In the genomic region with DNA sequence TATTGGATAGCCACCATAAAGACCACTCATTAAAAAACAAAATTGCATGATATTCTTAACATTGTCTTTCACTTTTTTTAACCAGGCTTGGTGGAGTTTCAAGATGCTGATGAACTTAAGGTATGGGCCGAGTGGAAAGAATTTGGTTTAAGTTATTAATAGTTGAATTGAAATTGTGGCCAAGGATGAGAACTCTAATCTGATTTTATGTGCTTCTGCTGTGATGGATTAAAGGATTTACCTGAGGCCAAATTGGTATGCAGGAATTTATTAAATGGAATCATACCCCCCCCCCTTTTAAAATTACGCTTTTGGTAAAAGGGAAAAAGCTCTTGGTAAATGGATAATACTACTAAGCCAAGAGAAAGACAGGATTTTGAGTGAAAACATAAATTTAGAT, we compare ENCODE assay signal across 8 cellular contexts. TPM values are rescaled to one million over a fixed set of nuclear protein-coding genes. Genes with fewer than 3 reads are reported as not detected.
A peak's percentile ranks its signal among the peaks of the same experiment; 100 is the strongest.
DNase-seq lines count a peak whose midpoint lies in the region; ATAC-seq, FAIRE-seq and TF ChIP-seq lines count a peak whose summit lies in the region.

No MANE protein-coding gene starts in this region.

- peaks cover 56% of the 10 kb centered on the region for H3K4me1 Mint-ChIP-seq in activated T-cell treated with anti-CD3 and anti-CD28 coated beads, Interleukin-2, amount 50 U/mL, for 24 hours (ENCODE audit: low read depth)
- peaks cover 32 to 43% of the 10 kb centered on the region in 2 donors for H3K4me1 Mint-ChIP-seq in stimulated activated naive B cell treated with anti-CD40 and anti-IgM and Interleukin-4, amounts not matched to agents 10 μg/mL and 1 μg/mL and 100 μg/mL, for 72 hours

- H3K27ac Mint-ChIP-seq in activated T-cell treated with anti-CD3 and anti-CD28 coated beads, Interleukin-2, amount 50 U/mL, for 24 hours: peak overlapping the region; percentile 89
- peak overlapping the region; percentile 20 for H3K27ac Mint-ChIP-seq in stimulated activated naive B cell treated with anti-CD40 and anti-IgM and Interleukin-4, amounts not matched to agents 10 μg/mL and 1 μg/mL and 100 μg/mL, for 72 hours

- peaks cover 0 to 17% of the 10 kb centered on the region in 2 experiments; a peak in 3 of 5 replicates for H3K27me3 ChIP-seq in HepG2 (ENCODE audit: control insufficient read depth in 1 of 2, insufficient read depth in 2 of 2, low read length in 2 of 2)

- no peak overlapping the region for H3K9ac ChIP-seq in HepG2 (ENCODE audit: insufficient read depth, low read depth, low read length)

- H3K4me3 ChIP-seq in OCI-LY7 (ENCODE audit: low read depth, low read length, poor library complexity, severe bottlenecking): peak overlapping the region; percentile 81
- H3K4me3 ChIP-seq in coronary artery: peak overlapping the region; percentile 80
- no peak overlapping the region; a peak in 1 of 6 replicates for H3K4me3 ChIP-seq in HepG2 (replicated peaks in 1 of 3; ENCODE audit: insufficient read depth in 1 of 3, low read depth in 2 of 3, low read length in 3 of 3)

- peaks cover 42% of the 10 kb centered on the region for H3K4me1 ChIP-seq in OCI-LY7 (ENCODE audit: insufficient read depth, low read length, poor library complexity, severe bottlenecking)
- peaks cover 42% of the 10 kb centered on the region for H3K4me1 ChIP-seq in HepG2 (ENCODE audit: insufficient read depth, low read length)

- H4K20me1 ChIP-seq in OCI-LY7 (ENCODE audit: insufficient read depth, low read length) (no peaks in the 10 kb centered on the region), HepG2 (ENCODE audit: insufficient read depth, low read length) (no peaks in the 10 kb centered on the region)

- WGBS in HepG2 (ENCODE audit: low lambda C conversion rate): 99% methylated on average over 2 of the region's 2 CpGs

- TF ChIP-seq POLR2A in HepG2 (IDR thresholded peaks at IDR 0.05; ENCODE audit: insufficient read depth in 1 of 2, low read depth in 2 of 2, low read length in 2 of 2): no peak

- H3K79me2 ChIP-seq in OCI-LY7 (ENCODE audit: insufficient read depth, low read depth, low read length) (peaks cover 29% of the 10 kb centered on the region), HepG2 (ENCODE audit: insufficient read depth, low read length) (peaks cover 5% of the 10 kb centered on the region)

- BruUV-seq in OCI-LY7 (replicated peaks; lab: Mats Ljungman, UMichigan) (no TSS peak), HepG2 (replicated peaks; lab: Mats Ljungman, UMichigan) (no TSS peak)

- no peaks in the 10 kb centered on the region for H3K9me2 ChIP-seq in OCI-LY7 (ENCODE audit: insufficient read depth, low read length)

- no peaks in the 10 kb centered on the region for H3K27me3 Mint-ChIP-seq in activated T-cell treated with anti-CD3 and anti-CD28 coated beads, Interleukin-2, amount 50 U/mL, for 24 hours
- no peaks in the 10 kb centered on the region for H3K27me3 Mint-ChIP-seq in stimulated activated naive B cell treated with anti-CD40 and anti-IgM and Interleukin-4, amounts not matched to agents 10 μg/mL and 1 μg/mL and 100 μg/mL, for 72 hours

- intact Hi-C loops in OCI-LY7 (cut with micrococcal nuclease; ENCODE audit: unreplicated experiment) (no loop called here), HepG2 (cut with micrococcal nuclease; ENCODE audit: unreplicated experiment) (loop anchor here (5.0 kb wide), 1 partner anchor 129 kb away; the partner anchor contains the start of gene IL6)

- no peak for TF ChIP-seq EP300 in HepG2 (IDR thresholded peaks at IDR 0.05; ENCODE audit: low read depth in 2 of 2, low read length in 2 of 2)
- no peak for TF ChIP-seq EP300 in HepG2 (CRISPR knock-in tag; IDR thresholded peaks at IDR 0.05; ENCODE audit: borderline replicate concordance)

- H3K36me3 Mint-ChIP-seq in activated T-cell treated with anti-CD3 and anti-CD28 coated beads, Interleukin-2, amount 50 U/mL, for 24 hours (ENCODE audit: low read depth): peaks cover 72% of the 10 kb centered on the region
- H3K36me3 Mint-ChIP-seq in stimulated activated naive B cell treated with anti-CD40 and anti-IgM and Interleukin-4, amounts not matched to agents 10 μg/mL and 1 μg/mL and 100 μg/mL, for 72 hours: peaks cover 36 to 42% of the 10 kb centered on the region in 2 donors

- ATAC-seq in stimulated activated naive B cell treated with anti-CD40 and anti-IgM and Interleukin-4, amounts not matched to agents 10 μg/mL and 1 μg/mL and 100 μg/mL, for 72 hours (replicated peaks): no peak
- no peak for ATAC-seq in GM21381 (IDR thresholded peaks at IDR 0.05; ENCODE audit: unreplicated experiment)
- no peak for ATAC-seq in HepG2

- no peak for TF ChIP-seq RAD21 in HepG2 (CRISPR knock-in tag; IDR thresholded peaks at IDR 0.05)

- no peaks in the 10 kb centered on the region for H3K9me3 Mint-ChIP-seq in activated T-cell treated with anti-CD3 and anti-CD28 coated beads, Interleukin-2, amount 50 U/mL, for 24 hours
- H3K9me3 Mint-ChIP-seq in stimulated activated naive B cell treated with anti-CD40 and anti-IgM and Interleukin-4, amounts not matched to agents 10 μg/mL and 1 μg/mL and 100 μg/mL, for 72 hours: no peaks in the 10 kb centered on the region

- peak overlapping the region; percentile 90 for H3K4me2 ChIP-seq in OCI-LY7 (ENCODE audit: low read length)
- H3K4me2 ChIP-seq in HepG2 (ENCODE audit: low read depth, low read length): no peak overlapping the region

- peak overlapping the region; percentile 96 for H3K4me3 Mint-ChIP-seq in activated T-cell treated with anti-CD3 and anti-CD28 coated beads, Interleukin-2, amount 50 U/mL, for 24 hours
- peak overlapping the region; percentile 78 to 81 for H3K4me3 Mint-ChIP-seq in stimulated activated naive B cell treated with anti-CD40 and anti-IgM and Interleukin-4, amounts not matched to agents 10 μg/mL and 1 μg/mL and 100 μg/mL, for 72 hours

- H3K27ac ChIP-seq in OCI-LY7 (ENCODE audit: low read depth, low read length, poor library complexity, severe bottlenecking) (peak overlapping the region; percentile 14), coronary artery (peak overlapping the region; percentile 96 to 97), HepG2 (ENCODE audit: extremely low read length, insufficient read depth, low read length) (no peak overlapping the region)

- in situ Hi-C loops in HepG2 (cut with HindIII; ENCODE audit: extremely low pct_ligation_motif_present, low pct_unique_long_range_greater_than_20kb): loop anchor here (10.0 kb wide), 1 partner anchor 198 kb away; no protein-coding TSS in a partner anchor

- no peak for DNase-seq in activated T-cell treated with anti-CD3 and anti-CD28 coated beads, Interleukin-2, amount 50 U/mL, for 24 hours
- no peak for DNase-seq in activated T-cell treated with anti-CD3 and anti-CD28 coated beads, Interleukin-2, amount 50 U/mL, for 1 hour
- DNase-seq in OCI-LY7 (ENCODE audit: low spot score) (no peak), coronary artery (ENCODE audit: low spot score) (no peak), NAMALWA (ENCODE audit: low spot score) (no peak), HepG2 (ENCODE audit: low spot score) (no peak)
- DNase-seq in stimulated activated naive B cell treated with anti-CD40 and anti-IgM and Interleukin-4, amounts not matched to agents 10 μg/mL and 1 μg/mL and 100 μg/mL, for 72 hours: no peak

- H3K36me3 ChIP-seq in OCI-LY7 (ENCODE audit: insufficient read depth, low read length) (peaks cover 63% of the 10 kb centered on the region), HepG2 (replicated peaks in 1 of 2; ENCODE audit: control insufficient read depth in 1 of 2, insufficient read depth in 2 of 2, low read length in 2 of 2) (peaks cover 0 to 4% of the 10 kb centered on the region in 2 experiments; a peak in 2 of 5 replicates)

- H3K9me3 ChIP-seq in OCI-LY7 (ENCODE audit: low read length): no peaks in the 10 kb centered on the region
- H3K9me3 ChIP-seq in HepG2 (ENCODE audit: low read length): no peaks in the 10 kb centered on the region

- TF ChIP-seq CTCF in OCI-LY7 (conservative IDR thresholded peaks at IDR 0.05; ENCODE audit: low read length) (no peak), coronary artery (IDR thresholded peaks at IDR 0.05) (no peak), HepG2 (CRISPR knock-in tag; IDR thresholded peaks at IDR 0.05) (no peak)

- no peak for FAIRE-seq in HepG2 (lab: Jason Lieb, UNC)

- H2AFZ ChIP-seq in OCI-LY7 (ENCODE audit: low read length) (no peak overlapping the region), HepG2 (ENCODE audit: low read length) (no peak overlapping the region)

- CTCF ChIA-PET in OCI-LY7 (lab: Charles Lee; ENCODE audit: unreplicated experiment): no interaction called here
- CTCF ChIA-PET in HepG2 (lab: Yijun Ruan, JAX; ENCODE audit: low intra/inter-chr PET ratio, low total read pairs): interaction anchor here (0.6 kb wide), 1 partner anchor 86 kb away, joined by 3 read pairs; no protein-coding TSS in a partner anchor

- POLR2A ChIA-PET in OCI-LY7 (lab: Charles Lee) (interaction anchor here (0.5 to 1.9 kb wide), 8 partner anchors 8 to 442 kb away, joined by 3 to 6 read pairs (median 4); no protein-coding TSS in a partner anchor), HepG2 (lab: Yijun Ruan, JAX) (interaction anchor here (1.3 kb wide), 1 partner anchor 70 kb away, joined by 7 read pairs; no protein-coding TSS in a partner anchor)

TF ChIP-seq in HepG2, 621 proteins besides CTCF, POLR2A, EP300 and RAD21 (continues in another document):
- no peak for TF ChIP-seq MEIS2 (CRISPR knock-in tag; IDR thresholded peaks at IDR 0.05)

RNA-seq across cellular contexts. Expression of gene TOMM7, which starts 33.8 kb away (rescaled TPM):
- 184 and 195 TPM in 2 replicates for total RNA-seq in OCI-LY7 (2014; rRNA removed; shearing (Covaris generic))
- 189 and 202 TPM in 2 replicates for total RNA-seq in OCI-LY7 (2022)
- total RNA-seq in HepG2 (2016; rRNA removed; fragmentation: Illumina TruSeq; extraction: Trizol): 251 and 352 TPM in 2 replicates
- total RNA-seq in HepG2 (2016; cell fraction: cytosol; rRNA removed; fragmentation: Illumina TruSeq; extraction: Trizol; ENCODE audit: low read depth): 240 and 298 TPM in 2 replicates
- 254 and 324 TPM in 2 replicates for total RNA-seq in HepG2 (2016; cell fraction: insoluble cytoplasmic fraction; rRNA removed; fragmentation: Illumina TruSeq; extraction: Trizol)
- total RNA-seq in HepG2 (2016; cell fraction: membrane; rRNA removed; fragmentation: Illumina TruSeq; extraction: Trizol): 330 and 358 TPM in 2 replicates
- total RNA-seq in HepG2 (2016; cell fraction: nucleus; rRNA removed; fragmentation: Illumina TruSeq; extraction: Trizol): 87.9 and 93.9 TPM in 2 replicates
- polyA plus RNA-seq in HepG2 (2011; rRNA removed): 328 and 369 TPM in 2 replicates
- polyA plus RNA-seq in HepG2 (2011; cell fraction: cytosol; rRNA removed): 127 and 129 TPM in 2 replicates
- polyA plus RNA-seq in HepG2 (2011; cell fraction: nucleus; rRNA removed): 34.6 and 47.7 TPM in 2 replicates
- 309 and 319 TPM in 2 replicates for polyA plus RNA-seq in HepG2 (2012)
- polyA plus RNA-seq in HepG2 (2016; cell fraction: cytosol; fragmentation: Illumina TruSeq; extraction: Trizol; ENCODE audit: low read depth): 336 and 479 TPM in 2 replicates
- polyA plus RNA-seq in HepG2 (2016; cell fraction: insoluble cytoplasmic fraction; fragmentation: Illumina TruSeq; extraction: Trizol; ENCODE audit: low read depth): 318 and 360 TPM in 2 replicates
- polyA plus RNA-seq in HepG2 (2016; cell fraction: membrane; fragmentation: Illumina TruSeq; extraction: Trizol; ENCODE audit: low read depth): 372 and 511 TPM in 2 replicates
- polyA plus RNA-seq in HepG2 (2016; cell fraction: nucleus; fragmentation: Illumina TruSeq; extraction: Trizol; ENCODE audit: insufficient read depth, low read depth): 176 and 184 TPM in 2 replicates
- 115 and 385 TPM in 2 replicates for polyA minus RNA-seq in HepG2 (2011; rRNA and poly(A)+ RNA removed; ENCODE audit: low replicate concordance)
- polyA minus RNA-seq in HepG2 (2011; cell fraction: cytosol; rRNA and poly(A)+ RNA removed): 16.5 and 34.8 TPM in 2 replicates
- 30.5 and 32.2 TPM in 2 replicates for polyA minus RNA-seq in HepG2 (2011; cell fraction: nucleus; rRNA and poly(A)+ RNA removed)

Comparison
In these comparisons a context has a peak if more than half of its experiments do, and no peak if none do; other contexts are left out.
1. H3K4me3 ChIP-seq: peak in OCI-LY7 (single experiment) and coronary artery (single experiment); none in HepG2 (0 of 3).